In genomic region chr1:101025680-101026393, GRCh38 we compare ENCODE assay signal across 8 cellular contexts. TPM values are rescaled to one million over a fixed set of nuclear protein-coding genes. Genes with fewer than 3 reads are reported as not detected.
A peak's percentile ranks its signal among the peaks of the same experiment; 100 is the strongest.
DNase-seq lines count a peak whose midpoint lies in the region; ATAC-seq and TF ChIP-seq lines count a peak whose summit lies in the region.

DPH5 (minus strand) TSS chr1:101025784; CDS start chr1:101025443, 341 bp downstream.

- peak within 1 kb of the TSS; percentile 8 for H3K9ac ChIP-seq in parathyroid adenoma

- peak within 1 kb of the TSS; percentile 100 for H3K4me3 Mint-ChIP-seq in activated naive CD8-positive, alpha-beta T cell treated with anti-CD3 and anti-CD28 coated beads, Interleukin-2, amount 50 U/mL, for 24 hours

- peak in 1 of 2 donors; percentile 80 for TF ChIP-seq EP300 in tibial nerve (IDR thresholded peaks at IDR 0.05)

- peaks cover 68% of the 10 kb centered on the region for H3K36me3 Mint-ChIP-seq in activated naive CD8-positive, alpha-beta T cell treated with anti-CD3 and anti-CD28 coated beads, Interleukin-2, amount 50 U/mL, for 24 hours (ENCODE audit: low read depth)

- H3K4me3 ChIP-seq in cardiac muscle cell (peak within 1 kb of the TSS; percentile 63), parathyroid adenoma (ENCODE audit: low read depth, low read length) (peak within 1 kb of the TSS; percentile 76), tibial nerve (peak within 1 kb of the TSS; percentile 51 to 86 (median 70))

- H3K9me3 ChIP-seq in cardiac muscle cell (ENCODE audit: low read depth) (no peaks in the 10 kb centered on the region), parathyroid adenoma (ENCODE audit: control insufficient read depth, low read length) (no peaks in the 10 kb centered on the region), tibial nerve (no peaks in the 10 kb centered on the region)

- H2AFZ ChIP-seq in parathyroid adenoma = peak within 1 kb of the TSS; percentile 92

- H3K4me2 ChIP-seq in parathyroid adenoma (ENCODE audit: low read length) = peak within 1 kb of the TSS; percentile 63

- ATAC-seq in HG02588 (IDR thresholded peaks at IDR 0.05; ENCODE audit: unreplicated experiment) = peak; percentile 83
- peak; percentile 95 for ATAC-seq in activated naive CD8-positive, alpha-beta T cell treated with anti-CD3 and anti-CD28 coated beads, Interleukin-2, amount 50 U/mL, for 24 hours

- peaks cover 74% of the 10 kb centered on the region for H3K4me1 Mint-ChIP-seq in activated naive CD8-positive, alpha-beta T cell treated with anti-CD3 and anti-CD28 coated beads, Interleukin-2, amount 50 U/mL, for 24 hours

- POLR2A ChIA-PET in GM10248 (lab: Yijun Ruan, JAX) = interaction anchor here (0.6 kb wide), 1 partner anchor 209 kb away, joined by 5 read pairs; no protein-coding TSS in a partner anchor

- peak in 1 of 2 donors; percentile 52 for TF ChIP-seq POLR2A in tibial nerve (IDR thresholded peaks at IDR 0.05)

- H3K4me1 ChIP-seq in cardiac muscle cell (ENCODE audit: low read depth) (peaks cover 11% of the 10 kb centered on the region), parathyroid adenoma (no peaks in the 10 kb centered on the region), tibial nerve (peaks cover 0 to 19% (median 5%) of the 10 kb centered on the region in 4 donors)

- H3K36me3 ChIP-seq in cardiac muscle cell (peaks cover 11% of the 10 kb centered on the region), parathyroid adenoma (ENCODE audit: control insufficient read depth, insufficient read depth, low read length) (no peaks in the 10 kb centered on the region), tibial nerve (peaks cover 0 to 7% (median 0%) of the 10 kb centered on the region in 3 donors)

- H3K27me3 ChIP-seq in cardiac muscle cell (no peaks in the 10 kb centered on the region), parathyroid adenoma (ENCODE audit: control insufficient read depth, insufficient read depth, low read length) (no peaks in the 10 kb centered on the region), tibial nerve (no peaks in the 10 kb centered on the region)

- peak within 1 kb of the TSS; percentile 92 for H3K27ac ChIP-seq in cardiac muscle cell
- peak within 1 kb of the TSS; percentile 73 for H3K27ac ChIP-seq in parathyroid adenoma
- H3K27ac ChIP-seq in tibial nerve = peak within 1 kb of the TSS; percentile 66 to 89 (median 70)

- DNase-seq in GM10248 (ENCODE audit: extremely low spot score) (peak; percentile 84), NCI-H1092 treated with DMSO at 0.1 percent for 48 hours (lab: John Stamatoyannopoulos, UW) (peak; percentile 88), SW 1271 (lab: John Stamatoyannopoulos, UW) (peak; percentile 73 to 77), cardiac muscle cell (ENCODE audit: low read depth in 1 of 2, low spot score in 1 of 2) (peak; percentile 94 to 95), tibial nerve (ENCODE audit: low spot score in 2 of 2) (peak; percentile 75 to 82)
- peak; percentile 90 for DNase-seq in activated naive CD8-positive, alpha-beta T cell treated with anti-CD3 and anti-CD28 coated beads, Interleukin-2, amount 50 U/mL, for 24 hours

- 0 to 1% methylated on average over 33 of the region's 37 CpGs for WGBS in tibial nerve, 2 donors

- H3K27me3 Mint-ChIP-seq in activated naive CD8-positive, alpha-beta T cell treated with anti-CD3 and anti-CD28 coated beads, Interleukin-2, amount 50 U/mL, for 24 hours = no peaks in the 10 kb centered on the region

- CTCF ChIA-PET in GM10248 (lab: Yijun Ruan, JAX) = interaction anchor here (1.1 to 3.6 kb wide), 4 partner anchors 12 to 212 kb away, joined by 3 to 10 read pairs (median 4); no protein-coding TSS in a partner anchor

- peak within 1 kb of the TSS; percentile 99 for H3K27ac Mint-ChIP-seq in activated naive CD8-positive, alpha-beta T cell treated with anti-CD3 and anti-CD28 coated beads, Interleukin-2, amount 50 U/mL, for 24 hours

- H3K9me3 Mint-ChIP-seq in activated naive CD8-positive, alpha-beta T cell treated with anti-CD3 and anti-CD28 coated beads, Interleukin-2, amount 50 U/mL, for 24 hours = no peaks in the 10 kb centered on the region

- H3K79me2 ChIP-seq in parathyroid adenoma = no peaks in the 10 kb centered on the region

- TF ChIP-seq CTCF in GM10248 (IDR thresholded peaks at IDR 0.05; ENCODE audit: control extremely low read depth, extremely low read depth, low read depth, missing control alignments) (no peak), cardiac muscle cell (IDR thresholded peaks at IDR 0.05; ENCODE audit: low read depth, low read length) (no peak), parathyroid adenoma (IDR thresholded peaks at IDR 0.05) (no peak), tibial nerve (IDR thresholded peaks at IDR 0.05) (no peak)

RNA-seq across cellular contexts. Expression of gene DPH5, which starts in this region (rescaled TPM):
- total RNA-seq in cardiac muscle cell (20.3 and 35.8 TPM in 2 replicates), tibial nerve (10 to 100 TPM; 11.0 to 21.9 (median 17.8) TPM)
- polyA plus RNA-seq in cardiac muscle cell = 39.2 and 43.6 TPM in 2 replicates

Comparison
In these comparisons a context has a peak if more than half of its experiments do, and no peak if none do; other contexts are left out.
1. Peak in every context shown above with its lines: DNase-seq, ATAC-seq, H3K4me3 ChIP-seq and H3K27ac ChIP-seq.